15 cellular contexts compared by ENCODE assay signal in the genomic region with DNA sequence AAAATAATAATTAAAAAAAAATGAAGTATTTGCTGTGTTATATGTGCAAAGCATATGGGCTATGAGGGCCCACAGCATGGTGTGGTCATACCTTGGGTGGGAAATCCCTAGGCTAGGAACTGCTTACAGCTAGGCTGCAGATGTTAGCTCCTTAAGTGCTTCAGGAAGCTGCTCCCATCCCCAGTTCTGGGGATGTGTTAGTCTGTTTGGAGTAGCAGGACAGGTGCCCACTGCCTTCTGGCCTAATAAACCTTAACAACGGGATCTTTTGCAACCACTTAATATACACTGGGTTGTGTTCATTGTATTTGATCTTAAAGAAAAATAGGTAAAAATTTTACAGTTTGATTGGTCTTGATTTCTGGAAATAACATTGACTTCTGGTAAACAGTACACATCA. TPM values are rescaled to one million over a fixed set of nuclear protein-coding genes. Genes with fewer than 3 reads are reported as not detected.
A peak's percentile ranks its signal among the peaks of the same experiment; 100 is the strongest.
DNase-seq lines count a peak whose midpoint lies in the region; ATAC-seq and TF ChIP-seq lines count a peak whose summit lies in the region.
"Had no signal": no experiment of that assay in that cellular context is flagged by ENCODE, and none has a peak within 500 bp of the region (broad histone marks: within the 10 kb centered on the region; RNA-seq: fewer than 3 reads in every experiment).

No MANE protein-coding gene starts in this region.

- dilution Hi-C loops in mammary epithelial cell (cut with HindIII; ENCODE audit: low sequenced_read_pairs), result no loop called here

- intact Hi-C loops in MCF 10A (cut with micrococcal nuclease) (no loop called here), mammary epithelial cell (cut with micrococcal nuclease) (no loop called here), thyroid gland (cut with DNase I) (no loop called here)

- H3K36me3 ChIP-seq in mammary epithelial cell (ENCODE audit: insufficient read depth, low read length) (no peaks in the 10 kb centered on the region), Karpas-422 (ENCODE audit: insufficient read depth, low read length) (no peaks in the 10 kb centered on the region), thyroid gland (no peaks in the 10 kb centered on the region)

- CTCF ChIA-PET in MCF 10A (lab: Yijun Ruan, JAX) (interaction anchor here (1.3 kb wide), 1 partner anchor 68 kb away, joined by 5 read pairs; no protein-coding TSS in a partner anchor), mammary epithelial cell (lab: Charles Lee; ENCODE audit: low non-redundant PET) (no interaction called here)

- WGBS in mammary epithelial cell (ENCODE audit: low coverage, missing lambda C conversion rate), result 75% methylated on average over 1 of the region's 1 CpG
- whole genome bisulfite sequencing in thyroid gland, 2 donors, result 50 to 79% methylated on average over 1 of the region's 1 CpG

- H3K79me2 ChIP-seq in mammary epithelial cell (ENCODE audit: insufficient read depth, low read length) (peaks cover 98% of the 10 kb centered on the region), Karpas-422 (ENCODE audit: low read length) (peaks cover 100% of the 10 kb centered on the region)

- no peak overlapping the region for H3K27ac ChIP-seq in mammary epithelial cell (ENCODE audit: insufficient read depth, low read depth, low read length)
- no peak overlapping the region for H3K27ac ChIP-seq in Karpas-422 (ENCODE audit: low read length)
- H3K27ac ChIP-seq in thyroid gland, result peak overlapping the region in 2 of 3 donors; percentile 34 to 36

- no peak for TF ChIP-seq POLR2A in thyroid gland (IDR thresholded peaks at IDR 0.05)

- H3K27ac Mint-ChIP-seq in MCF 10A (ENCODE audit: low read depth, unreplicated experiment), result peak overlapping the region; percentile 67
- H3K27ac Mint-ChIP-seq in effector memory CD8-positive, alpha-beta T cell, result peak overlapping the region; percentile 25 to 73

- H3K9me3 Mint-ChIP-seq in MCF 10A (ENCODE audit: unreplicated experiment), result no peaks in the 10 kb centered on the region
- H3K9me3 Mint-ChIP-seq in effector memory CD8-positive, alpha-beta T cell, result no peaks in the 10 kb centered on the region
- H3K9me3 Mint-ChIP-seq: activated B cell treated with CpG ODN at 0.5 μM for 24 hours had no signal

- in situ Hi-C loops in mammary epithelial cell (cut with MboI; ENCODE audit: low sequenced_read_pairs in 2 of 2), result no loop called here

- H3K4me3 ChIP-seq in mammary epithelial cell (replicated peaks in 1 of 3; ENCODE audit: insufficient read depth in 1 of 3, low read depth in 2 of 3, low read length in 3 of 3) (no peak overlapping the region), Karpas-422 (ENCODE audit: low read length) (no peak overlapping the region), thyroid gland (replicated peaks in 1 of 3) (no peak overlapping the region)
- H3K4me3 ChIP-seq: mucosa of descending colon had no signal

- no peak overlapping the region for H3K4me3 Mint-ChIP-seq in MCF 10A (ENCODE audit: unreplicated experiment)
- H3K4me3 Mint-ChIP-seq in effector memory CD8-positive, alpha-beta T cell, result no peak overlapping the region
- H3K4me3 Mint-ChIP-seq: activated B cell treated with CpG ODN at 0.5 μM for 24 hours, T-helper 17 cell had no signal

- H3K4me2 ChIP-seq in mammary epithelial cell (ENCODE audit: insufficient read depth, low read depth, low read length), result no peak overlapping the region
- no peak overlapping the region for H3K4me2 ChIP-seq in Karpas-422 (ENCODE audit: low read depth, low read length, poor library complexity, severe bottlenecking)

- H3K9ac ChIP-seq in mammary epithelial cell (ENCODE audit: insufficient read depth, low read length) (no peak overlapping the region), Karpas-422 (ENCODE audit: low read length) (no peak overlapping the region)

- DNase-seq in MCF 10A (ENCODE audit: unreplicated experiment) (no peak), mammary epithelial cell (no peak), Karpas-422 (peak; percentile 30), thyroid gland (no peak), left lobe of liver (ENCODE audit: low spot score) (no peak), NCI-H1436 (lab: John Stamatoyannopoulos, UW) (no peak)
- DNase-seq in effector memory CD8-positive, alpha-beta T cell, result no peak
- DNase-seq: activated B cell treated with CpG ODN at 0.5 μM for 24 hours; KBM-7; kidney glomerular epithelial cell; mucosa of descending colon; NCI-H1048; SHP77 treated with DMSO at 0.1 percent for 48 hours; stimulated activated CD4-positive, alpha-beta T cell treated with anti-CD3 and anti-CD28 coated beads, Interleukin-15, amount 100 ng/mL, for 24 hours; T-helper 17 cell had no signal

- POLR2A ChIA-PET in MCF 10A (lab: Yijun Ruan, JAX), result interaction anchor here (1.6 to 13.3 kb wide), 4 partner anchors 16 to 35 kb away, joined by 3 to 282 read pairs (median 8); no protein-coding TSS in a partner anchor

- H2AFZ ChIP-seq in mammary epithelial cell (ENCODE audit: low read depth, low read length) (no peak overlapping the region), Karpas-422 (ENCODE audit: low read length) (no peak overlapping the region)

- no peaks in the 10 kb centered on the region for H3K27me3 ChIP-seq in mammary epithelial cell (ENCODE audit: insufficient read depth, low read length)
- no peaks in the 10 kb centered on the region for H3K27me3 ChIP-seq in Karpas-422 (ENCODE audit: low read length)
- H3K27me3 ChIP-seq in thyroid gland, result no peaks in the 10 kb centered on the region

- H3K36me3 Mint-ChIP-seq in MCF 10A (ENCODE audit: insufficient read depth, unreplicated experiment), result peaks cover 14% of the 10 kb centered on the region
- peaks cover 11% of the 10 kb centered on the region for H3K36me3 Mint-ChIP-seq in effector memory CD8-positive, alpha-beta T cell (ENCODE audit: insufficient read depth)

- no peaks in the 10 kb centered on the region for H3K9me3 ChIP-seq in mammary epithelial cell (replicated peaks; ENCODE audit: insufficient read depth, low read length)
- H3K9me3 ChIP-seq in Karpas-422 (ENCODE audit: low read length), result no peaks in the 10 kb centered on the region
- H3K9me3 ChIP-seq in thyroid gland, result no peaks in the 10 kb centered on the region
- H3K9me3 ChIP-seq: mucosa of descending colon had no signal

- no peaks in the 10 kb centered on the region for H3K9me2 ChIP-seq in Karpas-422 (replicated peaks; ENCODE audit: insufficient read depth, low read length)

- no peaks in the 10 kb centered on the region for H3K27me3 Mint-ChIP-seq in MCF 10A (ENCODE audit: insufficient read depth, unreplicated experiment)
- H3K27me3 Mint-ChIP-seq in effector memory CD8-positive, alpha-beta T cell, result no peaks in the 10 kb centered on the region
- H3K27me3 Mint-ChIP-seq: activated B cell treated with CpG ODN at 0.5 μM for 24 hours, T-helper 17 cell had no signal

- peaks cover 47% of the 10 kb centered on the region for H3K4me1 Mint-ChIP-seq in MCF 10A (ENCODE audit: insufficient read depth, unreplicated experiment)
- peaks cover 41 to 59% of the 10 kb centered on the region in 2 donors for H3K4me1 Mint-ChIP-seq in effector memory CD8-positive, alpha-beta T cell (ENCODE audit: low read depth in 2 of 2)

- H4K20me1 ChIP-seq in mammary epithelial cell (ENCODE audit: insufficient read depth, low read length) (no peaks in the 10 kb centered on the region), Karpas-422 (ENCODE audit: insufficient read depth, low read depth, low read length) (peaks cover 21% of the 10 kb centered on the region; the same call in 1 of the 2 replicates)

- H3K4me1 ChIP-seq in mammary epithelial cell (ENCODE audit: insufficient read depth, low read length) (peaks cover 48% of the 10 kb centered on the region), Karpas-422 (ENCODE audit: low read length) (peaks cover 66% of the 10 kb centered on the region), thyroid gland (peaks cover 53 to 79% of the 10 kb centered on the region in 2 donors)

- BruUV-seq in MCF 10A (replicated peaks; lab: Mats Ljungman, UMichigan) (no TSS peak), mammary epithelial cell (replicated peaks; lab: Mats Ljungman, UMichigan) (no TSS peak)

- ATAC-seq in effector memory CD8-positive, alpha-beta T cell (replicated peaks), result no peak
- ATAC-seq in left lobe of liver, result no peak
- ATAC-seq: mucosa of descending colon, T-helper 17 cell had no signal

- TF ChIP-seq CTCF in MCF 10A (IDR thresholded peaks at IDR 0.05; ENCODE audit: unreplicated experiment) (no peak), mammary epithelial cell (conservative IDR thresholded peaks at IDR 0.05 in 1 of 2, IDR thresholded peaks at IDR 0.05 in 1 of 2; ENCODE audit: extremely low read depth in 1 of 2, insufficient read depth in 1 of 2, low read depth in 1 of 2, low read length in 2 of 2) (no peak), thyroid gland (IDR thresholded peaks at IDR 0.05) (no peak)

RNA-seq across cellular contexts. Expression of a gene that starts 46.3 kb away (rescaled TPM):
- 126 and 134 TPM in 2 replicates for total RNA-seq in MCF 10A (2022)
- 100 to 1,000 TPM; 115 to 133 TPM for total RNA-seq in mammary epithelial cell
- 95.9 TPM for polyA plus RNA-seq in mammary epithelial cell
- polyA minus RNA-seq in mammary epithelial cell, result 256 TPM
- 54.6 and 86.5 TPM in 2 replicates for total RNA-seq in Karpas-422 (2014; rRNA removed; shearing (Covaris generic); ENCODE audit: low replicate concordance)
- 100 to 1,000 TPM; 106 to 231 (median 189) TPM for total RNA-seq in thyroid gland
- 6.8 TPM for total RNA-seq in left lobe of liver

Comparison
In these comparisons a context has a peak if more than half of its experiments do, and no peak if none do; other contexts are left out.
1. H3K27ac ChIP-seq: peak in thyroid gland (2 of 3); none in mammary epithelial cell (single experiment) and Karpas-422 (single experiment).